ENCODE assay signal across 8 cellular contexts in genomic region chr16:57245472-57246113, GRCh38. TPM values are rescaled to one million over a fixed set of nuclear protein-coding genes. Genes with fewer than 3 reads are reported as not detected.
DNase-seq lines count a peak whose midpoint lies in the region; ATAC-seq and TF ChIP-seq lines count a peak whose summit lies in the region.

No MANE protein-coding gene starts in this region.

- peak overlapping the region; percentile 70 for H3K9ac ChIP-seq in HUES6 (ENCODE audit: low read length)
- H3K9ac ChIP-seq in rectal smooth muscle tissue (ENCODE audit: low read length) = peak overlapping the region; percentile 63

- peak overlapping the region; percentile 83 for H3K4me3 ChIP-seq in AG09309 (ENCODE audit: control insufficient read depth, low read depth, low read length)
- H3K4me3 ChIP-seq in HUES6 (ENCODE audit: low read depth, low read length) = peak overlapping the region; percentile 63
- peak overlapping the region; percentile 73 for H3K4me3 ChIP-seq in rectal smooth muscle tissue (ENCODE audit: low read length)

- TF ChIP-seq CTCF in AG09309 (IDR thresholded peaks at IDR 0.05; ENCODE audit: control insufficient read depth, insufficient read depth, low read depth, low read length, missing control alignments) = no peak

- H3K4me1 ChIP-seq in HUES6 (ENCODE audit: control insufficient read depth, insufficient read depth, low read length) = peaks cover 8% of the 10 kb centered on the region; the same call in 1 of the 2 replicates
- H3K4me1 ChIP-seq in rectal smooth muscle tissue (ENCODE audit: control insufficient read depth, insufficient read depth, low read length) = peaks cover 4% of the 10 kb centered on the region

- H3K9me3 ChIP-seq in HUES6 (ENCODE audit: control insufficient read depth, insufficient read depth, low read depth, low read length) = no peaks in the 10 kb centered on the region

- H3K27me3 ChIP-seq in HUES6 (ENCODE audit: control insufficient read depth, insufficient read depth, low read length) (no peaks in the 10 kb centered on the region), rectal smooth muscle tissue (ENCODE audit: control insufficient read depth, insufficient read depth, low read length) (no peaks in the 10 kb centered on the region)

- peaks cover 39% of the 10 kb centered on the region for H3K36me3 Mint-ChIP-seq in activated T-helper 2 cell treated with anti-CD3 and anti-CD28 coated beads, Interferon-gamma antibody, Interleukin-2, Interleukin-4, amounts not matched to agents 10 μg/mL and 5 μg/mL and 100 μg/mL, durations not matched to agents 14 hours and 24 hours and 36 hours (ENCODE audit: low read depth)

- intact Hi-C loops in activated T-helper 2 cell treated with anti-CD3 and anti-CD28 coated beads, Interferon-gamma antibody, Interleukin-2, Interleukin-4, amounts not matched to agents 10 μg/mL and 5 μg/mL and 100 μg/mL, durations not matched to agents 14 hours and 24 hours and 36 hours (cut with micrococcal nuclease) = loop anchor here (1.0 to 5.0 kb wide), 3 partner anchors 55 to 172 kb away; partner anchors contain the start of genes PSME3IP1 and RSPRY1
- intact Hi-C loops in left cardiac atrium (cut with DNase I) = loop anchor here in 1 of 2 donors (2.0 kb wide), 1 partner anchor 53 kb away; no protein-coding TSS in a partner anchor

- peak overlapping the region; percentile 76 for H3K4me3 Mint-ChIP-seq in activated T-helper 2 cell treated with anti-CD3 and anti-CD28 coated beads, Interferon-gamma antibody, Interleukin-2, Interleukin-4, amounts not matched to agents 10 μg/mL and 5 μg/mL and 100 μg/mL, durations not matched to agents 14 hours and 24 hours and 36 hours (ENCODE audit: low read depth)

- DNase-seq in AG09309 (ENCODE audit: low read depth) = no peak
- no peak for DNase-seq in activated T-helper 2 cell treated with anti-CD3 and anti-CD28 coated beads, Interferon-gamma antibody, Interleukin-2, Interleukin-4, amounts not matched to agents 10 μg/mL and 5 μg/mL and 100 μg/mL, durations not matched to agents 14 hours and 24 hours and 36 hours (ENCODE audit: low spot score)
- no peak for DNase-seq in left cardiac atrium
- no peak for DNase-seq in DMS114 treated with DMSO at 0.1 percent for 48 hours (lab: John Stamatoyannopoulos, UW; ENCODE audit: unreplicated experiment)
- DNase-seq in effector CD8-positive, alpha-beta T cell (lab: John Stamatoyannopoulos, UW) = no peak

- H3K27ac ChIP-seq in HUES6 (ENCODE audit: low read depth, low read length) (peak overlapping the region; percentile 32; the same call in 1 of the 2 replicates), rectal smooth muscle tissue (ENCODE audit: low read depth, low read length) (peak overlapping the region; percentile 87)

- no peaks in the 10 kb centered on the region for H3K9me3 Mint-ChIP-seq in activated T-helper 2 cell treated with anti-CD3 and anti-CD28 coated beads, Interferon-gamma antibody, Interleukin-2, Interleukin-4, amounts not matched to agents 10 μg/mL and 5 μg/mL and 100 μg/mL, durations not matched to agents 14 hours and 24 hours and 36 hours

- no peaks in the 10 kb centered on the region for H3K27me3 Mint-ChIP-seq in activated T-helper 2 cell treated with anti-CD3 and anti-CD28 coated beads, Interferon-gamma antibody, Interleukin-2, Interleukin-4, amounts not matched to agents 10 μg/mL and 5 μg/mL and 100 μg/mL, durations not matched to agents 14 hours and 24 hours and 36 hours (ENCODE audit: low read depth)

- H3K36me3 ChIP-seq in HUES6 (ENCODE audit: control insufficient read depth, insufficient read depth, low read length) (peaks cover 13% of the 10 kb centered on the region), rectal smooth muscle tissue (ENCODE audit: control insufficient read depth, insufficient read depth, low read length) (peaks cover 10% of the 10 kb centered on the region)

- ATAC-seq in GM18868 (IDR thresholded peaks at IDR 0.05; ENCODE audit: unreplicated experiment) (peak; percentile 18), left cardiac atrium (peak; percentile 35 to 45)

- H3K4me1 Mint-ChIP-seq in activated T-helper 2 cell treated with anti-CD3 and anti-CD28 coated beads, Interferon-gamma antibody, Interleukin-2, Interleukin-4, amounts not matched to agents 10 μg/mL and 5 μg/mL and 100 μg/mL, durations not matched to agents 14 hours and 24 hours and 36 hours (ENCODE audit: low read depth) = peaks cover 14% of the 10 kb centered on the region

- H3K27ac Mint-ChIP-seq in activated T-helper 2 cell treated with anti-CD3 and anti-CD28 coated beads, Interferon-gamma antibody, Interleukin-2, Interleukin-4, amounts not matched to agents 10 μg/mL and 5 μg/mL and 100 μg/mL, durations not matched to agents 14 hours and 24 hours and 36 hours = peak overlapping the region; percentile 54

RNA-seq across cellular contexts. Expression of gene ARL2BP, which starts 0.5 kb away (rescaled TPM):
- 28.1 and 31.2 TPM in 2 replicates for total RNA-seq in activated T-helper 2 cell treated with anti-CD3 and anti-CD28 coated beads, Interferon-gamma antibody, Interleukin-2, Interleukin-4, amounts not matched to agents 10 μg/mL and 5 μg/mL and 100 μg/mL, durations not matched to agents 14 hours and 24 hours and 36 hours
- total RNA-seq in left cardiac atrium = 10 to 100 TPM; 52.3 to 60.3 TPM

RNA-seq across cellular contexts. Expression of gene PLLP, which starts 38.9 kb away (rescaled TPM):
- total RNA-seq in activated T-helper 2 cell treated with anti-CD3 and anti-CD28 coated beads, Interferon-gamma antibody, Interleukin-2, Interleukin-4, amounts not matched to agents 10 μg/mL and 5 μg/mL and 100 μg/mL, durations not matched to agents 14 hours and 24 hours and 36 hours = 0.30 and 0.34 TPM in 2 replicates
- 1 to 10 TPM; 5.0 to 8.2 TPM for total RNA-seq in left cardiac atrium

RNA-seq across cellular contexts. Expression of gene RSPRY1, which starts 59.5 kb away (rescaled TPM):
- 33.3 and 43.0 TPM in 2 replicates for total RNA-seq in activated T-helper 2 cell treated with anti-CD3 and anti-CD28 coated beads, Interferon-gamma antibody, Interleukin-2, Interleukin-4, amounts not matched to agents 10 μg/mL and 5 μg/mL and 100 μg/mL, durations not matched to agents 14 hours and 24 hours and 36 hours
- total RNA-seq in left cardiac atrium = 10 to 100 TPM; 13.4 to 16.5 TPM

RNA-seq across cellular contexts. Expression of gene PSME3IP1, which starts 59.8 kb away (rescaled TPM):
- total RNA-seq in activated T-helper 2 cell treated with anti-CD3 and anti-CD28 coated beads, Interferon-gamma antibody, Interleukin-2, Interleukin-4, amounts not matched to agents 10 μg/mL and 5 μg/mL and 100 μg/mL, durations not matched to agents 14 hours and 24 hours and 36 hours = 109 and 125 TPM in 2 replicates
- total RNA-seq in left cardiac atrium = 10 to 100 TPM; 52.2 to 60.3 TPM
